8 cellular contexts compared by ENCODE assay signal in the genomic region with DNA sequence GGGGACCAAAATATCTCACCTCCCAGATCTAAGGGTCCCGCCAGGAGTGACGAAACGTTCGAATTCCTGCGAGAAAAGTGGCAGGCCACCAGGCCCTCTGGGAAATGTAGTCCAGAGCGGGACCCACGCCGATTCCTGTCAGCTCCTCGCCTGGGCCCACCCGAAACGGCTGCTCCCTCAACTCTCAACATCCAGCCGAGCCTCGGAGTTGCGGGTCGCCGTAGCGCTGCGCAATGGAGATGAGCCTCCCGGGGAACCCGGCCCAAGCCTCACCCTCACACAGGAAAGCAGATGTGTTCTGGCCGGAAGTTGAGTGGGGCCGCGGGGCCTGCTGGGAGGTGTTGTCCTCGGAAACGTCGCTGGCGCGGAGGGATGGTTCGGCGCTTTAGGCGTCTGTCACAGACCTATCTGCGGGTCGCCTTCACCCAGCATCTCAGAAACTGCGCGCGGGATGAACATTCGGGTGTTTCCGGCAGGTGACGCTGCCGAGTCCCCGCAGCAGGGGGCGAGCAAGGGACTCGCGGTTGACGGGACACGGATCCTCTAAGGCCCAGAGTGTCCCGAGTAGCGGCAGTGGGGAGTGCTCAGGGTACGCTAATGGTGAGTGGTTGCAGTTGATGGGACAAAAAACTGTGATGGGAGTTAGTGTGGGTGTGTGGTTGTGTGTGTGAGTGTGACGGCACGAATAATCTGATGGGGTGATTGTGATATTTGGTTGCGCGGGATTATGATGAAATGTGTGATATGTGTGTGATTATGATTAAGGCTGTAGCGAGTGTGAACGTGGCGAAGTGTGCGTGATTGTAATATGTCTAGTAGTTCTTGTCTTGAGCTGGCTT. TPM values are rescaled to one million over a fixed set of nuclear protein-coding genes. Genes with fewer than 3 reads are reported as not detected.
A peak's percentile ranks its signal among the peaks of the same experiment; 100 is the strongest.
DNase-seq lines count a peak whose midpoint lies in the region; ATAC-seq and TF ChIP-seq lines count a peak whose summit lies in the region.

A gene (plus strand): TSS at position 341 of the 839 bp plus-strand sequence. CDS start 6,439 bp downstream, outside the sequence.
A gene (minus strand): TSS at position 300 of the 839 bp plus-strand sequence. CDS start 1,124 bp downstream, outside the sequence.

- H3K27me3 ChIP-seq in naive thymus-derived CD4-positive, alpha-beta T cell (ENCODE audit: control insufficient read depth in 2 of 2, insufficient read depth in 2 of 2, low read length in 2 of 2): no peaks in the 10 kb centered on the region

- peaks cover 16 to 19% of the 10 kb centered on the region in 2 donors for H3K36me3 Mint-ChIP-seq in CD14-positive monocyte
- peaks cover 77% of the 10 kb centered on the region for H3K36me3 Mint-ChIP-seq in activated T-helper 2 cell treated with anti-CD3 and anti-CD28 coated beads, Interferon-gamma antibody, Interleukin-2, Interleukin-4, amounts not matched to agents 10 μg/mL and 5 μg/mL and 100 μg/mL, durations not matched to agents 14 hours and 24 hours and 36 hours (ENCODE audit: low read depth)
- peaks cover 22 to 77% (median 71%) of the 10 kb centered on the region in 5 donors for H3K36me3 Mint-ChIP-seq in naive thymus-derived CD4-positive, alpha-beta T cell
- peaks cover 56% of the 10 kb centered on the region for H3K36me3 Mint-ChIP-seq in stimulated activated effector memory CD8-positive, alpha-beta T cell treated with anti-CD3 and anti-CD28 coated beads, Interleukin-12 subunit alpha, Interleukin-12 subunit beta, amount 100 ng/mL, for 72 hours

- H3K4me1 Mint-ChIP-seq in CD14-positive monocyte: peaks cover 18% of the 10 kb centered on the region
- H3K4me1 Mint-ChIP-seq in activated T-helper 2 cell treated with anti-CD3 and anti-CD28 coated beads, Interferon-gamma antibody, Interleukin-2, Interleukin-4, amounts not matched to agents 10 μg/mL and 5 μg/mL and 100 μg/mL, durations not matched to agents 14 hours and 24 hours and 36 hours (ENCODE audit: low read depth): peaks cover 20% of the 10 kb centered on the region
- H3K4me1 Mint-ChIP-seq in naive thymus-derived CD4-positive, alpha-beta T cell: peaks cover 19 to 46% (median 29%) of the 10 kb centered on the region in 7 donors
- peaks cover 28% of the 10 kb centered on the region for H3K4me1 Mint-ChIP-seq in stimulated activated effector memory CD8-positive, alpha-beta T cell treated with anti-CD3 and anti-CD28 coated beads, Interleukin-12 subunit alpha, Interleukin-12 subunit beta, amount 100 ng/mL, for 72 hours

- POLR2A ChIA-PET in naive thymus-derived CD4-positive, alpha-beta T cell (lab: Charles Lee): interaction anchor here (0.6 to 2.2 kb wide), 8 partner anchors 30 to 311 kb away, joined by 3 to 6 read pairs (median 4); a partner anchor contains a TSS

- H3K36me3 ChIP-seq in naive thymus-derived CD4-positive, alpha-beta T cell (ENCODE audit: control insufficient read depth in 2 of 3, insufficient read depth in 3 of 3, low read length in 3 of 3): peaks cover 0 to 39% (median 7%) of the 10 kb centered on the region in 3 experiments

- H3K4me3 Mint-ChIP-seq in CD14-positive monocyte: peak within 1 kb of the TSS; percentile 96
- H3K4me3 Mint-ChIP-seq in activated T-helper 2 cell treated with anti-CD3 and anti-CD28 coated beads, Interferon-gamma antibody, Interleukin-2, Interleukin-4, amounts not matched to agents 10 μg/mL and 5 μg/mL and 100 μg/mL, durations not matched to agents 14 hours and 24 hours and 36 hours (ENCODE audit: low read depth): peak within 1 kb of the TSS; percentile 90
- peak within 1 kb of the TSS; percentile 87 to 99 (median 95) for H3K4me3 Mint-ChIP-seq in naive thymus-derived CD4-positive, alpha-beta T cell
- H3K4me3 Mint-ChIP-seq in stimulated activated effector memory CD8-positive, alpha-beta T cell treated with anti-CD3 and anti-CD28 coated beads, Interleukin-12 subunit alpha, Interleukin-12 subunit beta, amount 100 ng/mL, for 72 hours: peak within 1 kb of the TSS; percentile 91

- peak within 1 kb of the TSS; percentile 94 for H3K27ac ChIP-seq in naive thymus-derived CD4-positive, alpha-beta T cell (ENCODE audit: low read depth, low read length)

- peaks cover 8 to 13% of the 10 kb centered on the region in 2 donors for H3K4me1 ChIP-seq in naive thymus-derived CD4-positive, alpha-beta T cell (ENCODE audit: control insufficient read depth in 2 of 2, insufficient read depth in 2 of 2, low read length in 2 of 2)

- peaks cover 0 to 4% (median 2%) of the 10 kb centered on the region in 3 donors for H3K27me3 Mint-ChIP-seq in CD14-positive monocyte (ENCODE audit: low read depth in 3 of 3)
- no peaks in the 10 kb centered on the region for H3K27me3 Mint-ChIP-seq in activated T-helper 2 cell treated with anti-CD3 and anti-CD28 coated beads, Interferon-gamma antibody, Interleukin-2, Interleukin-4, amounts not matched to agents 10 μg/mL and 5 μg/mL and 100 μg/mL, durations not matched to agents 14 hours and 24 hours and 36 hours (ENCODE audit: low read depth)
- no peaks in the 10 kb centered on the region for H3K27me3 Mint-ChIP-seq in naive thymus-derived CD4-positive, alpha-beta T cell

- peak within 1 kb of the TSS; percentile 91 for H3K4me3 ChIP-seq in fibroblast of mammary gland (ENCODE audit: control insufficient read depth, low read depth, low read length)
- H3K4me3 ChIP-seq in naive thymus-derived CD4-positive, alpha-beta T cell (ENCODE audit: low read length): peak within 1 kb of the TSS; percentile 95

- DNase-seq in CD14-positive monocyte (ENCODE audit: low spot score): peak; percentile 85
- peak; percentile 94 for DNase-seq in HK-2 (ENCODE audit: unreplicated experiment)
- peak; percentile 99 for DNase-seq in OCI-M2 (lab: John Stamatoyannopoulos, UW; ENCODE audit: unreplicated experiment)
- DNase-seq in activated T-helper 2 cell treated with anti-CD3 and anti-CD28 coated beads, Interferon-gamma antibody, Interleukin-2, Interleukin-4, amounts not matched to agents 10 μg/mL and 5 μg/mL and 100 μg/mL, durations not matched to agents 14 hours and 24 hours and 36 hours (ENCODE audit: low spot score): peak; percentile 92
- peak; percentile 84 for DNase-seq in fibroblast of mammary gland (ENCODE audit: low read depth)
- DNase-seq in naive thymus-derived CD4-positive, alpha-beta T cell: peak; percentile 78 to 96 (median 93)
- peak; percentile 79 to 95 for DNase-seq in stimulated activated effector memory CD8-positive, alpha-beta T cell treated with anti-CD3 and anti-CD28 coated beads, Interleukin-12 subunit alpha, Interleukin-12 subunit beta, amount 100 ng/mL, for 72 hours (ENCODE audit: low spot score in 2 of 2)

- peaks cover 24 to 76% (median 56%) of the 10 kb centered on the region in 7 donors for H3K9me3 Mint-ChIP-seq in CD14-positive monocyte
- peaks cover 63% of the 10 kb centered on the region for H3K9me3 Mint-ChIP-seq in activated T-helper 2 cell treated with anti-CD3 and anti-CD28 coated beads, Interferon-gamma antibody, Interleukin-2, Interleukin-4, amounts not matched to agents 10 μg/mL and 5 μg/mL and 100 μg/mL, durations not matched to agents 14 hours and 24 hours and 36 hours
- H3K9me3 Mint-ChIP-seq in naive thymus-derived CD4-positive, alpha-beta T cell: peaks cover 0 to 81% (median 35%) of the 10 kb centered on the region in 11 donors
- peaks cover 10% of the 10 kb centered on the region for H3K9me3 Mint-ChIP-seq in stimulated activated effector memory CD8-positive, alpha-beta T cell treated with anti-CD3 and anti-CD28 coated beads, Interleukin-12 subunit alpha, Interleukin-12 subunit beta, amount 100 ng/mL, for 72 hours

- H3K27ac Mint-ChIP-seq in CD14-positive monocyte: peak within 1 kb of the TSS; percentile 79 to 96 (median 90)
- H3K27ac Mint-ChIP-seq in activated T-helper 2 cell treated with anti-CD3 and anti-CD28 coated beads, Interferon-gamma antibody, Interleukin-2, Interleukin-4, amounts not matched to agents 10 μg/mL and 5 μg/mL and 100 μg/mL, durations not matched to agents 14 hours and 24 hours and 36 hours: peak within 1 kb of the TSS; percentile 93
- H3K27ac Mint-ChIP-seq in naive thymus-derived CD4-positive, alpha-beta T cell: peak within 1 kb of the TSS; percentile 90 to 97 (median 94)
- H3K27ac Mint-ChIP-seq in stimulated activated effector memory CD8-positive, alpha-beta T cell treated with anti-CD3 and anti-CD28 coated beads, Interleukin-12 subunit alpha, Interleukin-12 subunit beta, amount 100 ng/mL, for 72 hours: peak within 1 kb of the TSS; percentile 97

- H3K9me3 ChIP-seq in naive thymus-derived CD4-positive, alpha-beta T cell (ENCODE audit: control insufficient read depth in 2 of 3, low read length in 3 of 3): peaks cover 0 to 12% (median 0%) of the 10 kb centered on the region in 3 experiments

- ATAC-seq in GM19395 (IDR thresholded peaks at IDR 0.05; ENCODE audit: unreplicated experiment): peak; percentile 91
- ATAC-seq in naive thymus-derived CD4-positive, alpha-beta T cell: peak; percentile 97
- peak; percentile 98 for ATAC-seq in stimulated activated effector memory CD8-positive, alpha-beta T cell treated with anti-CD3 and anti-CD28 coated beads, Interleukin-12 subunit alpha, Interleukin-12 subunit beta, amount 100 ng/mL, for 72 hours

- TF ChIP-seq CTCF in CD14-positive monocyte (IDR thresholded peaks at IDR 0.05) (peak; percentile 66), fibroblast of mammary gland (conservative IDR thresholded peaks at IDR 0.05; ENCODE audit: control insufficient read depth, insufficient read depth, low read depth, low read length) (peak; percentile 60)

- intact Hi-C loops in CD14-positive monocyte (cut with micrococcal nuclease): loop anchor here (2.0 to 10.0 kb wide), 4 partner anchors 61 to 299 kb away; a partner anchor contains a TSS
- intact Hi-C loops in activated T-helper 2 cell treated with anti-CD3 and anti-CD28 coated beads, Interferon-gamma antibody, Interleukin-2, Interleukin-4, amounts not matched to agents 10 μg/mL and 5 μg/mL and 100 μg/mL, durations not matched to agents 14 hours and 24 hours and 36 hours (cut with micrococcal nuclease): loop anchor here (1.0 to 10.0 kb wide), 8 partner anchors 66 to 702 kb away; a partner anchor contains a TSS
- intact Hi-C loops in naive thymus-derived CD4-positive, alpha-beta T cell (cut with micrococcal nuclease): loop anchor here (1.0 to 10.0 kb wide), 27 partner anchors 57 to 863 kb away; a partner anchor contains a TSS

- CTCF ChIA-PET in naive thymus-derived CD4-positive, alpha-beta T cell (lab: Charles Lee): no interaction called here

RNA-seq across cellular contexts. Expression of the first gene that starts in this region (rescaled TPM):
- polyA plus RNA-seq in CD14-positive monocyte: under 1 TPM; 0.38 to 0.79 TPM
- total RNA-seq in activated T-helper 2 cell treated with anti-CD3 and anti-CD28 coated beads, Interferon-gamma antibody, Interleukin-2, Interleukin-4, amounts not matched to agents 10 μg/mL and 5 μg/mL and 100 μg/mL, durations not matched to agents 14 hours and 24 hours and 36 hours: 4.5 and 6.3 TPM in 2 replicates
- 10 to 100 TPM in 2 of 5 experiments, 1 to 10 TPM in 3; 8.2 to 18.0 (median 9.3) TPM for total RNA-seq in naive thymus-derived CD4-positive, alpha-beta T cell
- 10 to 100 TPM in 1 of 2 donors, 1 to 10 TPM in 1; 9.5 to 15.1 TPM for polyA plus RNA-seq in naive thymus-derived CD4-positive, alpha-beta T cell

RNA-seq across cellular contexts. Expression of the second gene that starts in this region (rescaled TPM):
- polyA plus RNA-seq in CD14-positive monocyte: under 1 TPM; 0.05 to 0.14 TPM
- 3.4 and 3.5 TPM in 2 replicates for total RNA-seq in activated T-helper 2 cell treated with anti-CD3 and anti-CD28 coated beads, Interferon-gamma antibody, Interleukin-2, Interleukin-4, amounts not matched to agents 10 μg/mL and 5 μg/mL and 100 μg/mL, durations not matched to agents 14 hours and 24 hours and 36 hours
- total RNA-seq in naive thymus-derived CD4-positive, alpha-beta T cell: 1 to 10 TPM; 2.6 to 9.0 (median 6.3) TPM
- 1 to 10 TPM; 2.6 to 7.2 TPM for polyA plus RNA-seq in naive thymus-derived CD4-positive, alpha-beta T cell

Comparison
In these comparisons a context has a peak if more than half of its experiments do, and no peak if none do; other contexts are left out.
1. Peak in every context shown above with its lines: DNase-seq, ATAC-seq, H3K4me3 ChIP-seq and H3K27ac ChIP-seq.
2. RNA of the first gene that starts in this region (polyA plus RNA-seq): 9.5 to 15.1 TPM in naive thymus-derived CD4-positive, alpha-beta T cell; 0.38 to 0.79 TPM in CD14-positive monocyte; every median in the first group is over 4 times any median in the second.
3. Peak in DNase-seq in CD14-positive monocyte; RNA of the genes that start here not detected or under 1 TPM.